In genomic region chr18:56910237-56910636, GRCh38 we compare ENCODE assay signal across 28 cellular contexts.
"Had no signal": no experiment of that assay in that cellular context is flagged by ENCODE, and none has a peak within 500 bp of the region (broad histone marks: within the 10 kb centered on the region; RNA-seq: fewer than 3 reads in every experiment).

No MANE protein-coding gene starts in this region.

- H3K9me3 ChIP-seq: lower lobe of right lung, pancreas, prostate gland, sigmoid colon, spleen, testis, thyroid gland, transverse colon, upper lobe of left lung, vagina had no signal

- H3K27me3 ChIP-seq: pancreas, sigmoid colon, spleen, testis, thyroid gland, transverse colon, upper lobe of left lung, vagina had no signal

- H3K4me3 ChIP-seq: lower lobe of right lung, pancreas, prostate gland, sigmoid colon, spleen, testis, thyroid gland, transverse colon, upper lobe of left lung, vagina had no signal

- ATAC-seq: left lobe of liver; left ventricle myocardium superior; lower lobe of right lung; naive thymus-derived CD8-positive, alpha-beta T cell; right cardiac atrium; stimulated activated memory B cell treated with anti-CD40 and anti-IgM and Interleukin-4, amounts not matched to agents 10 μg/mL and 1 μg/mL and 100 μg/mL, for 72 hours; stimulated activated naive CD8-positive, alpha-beta T cell treated with anti-CD3 and anti-CD28 coated beads, Interleukin-15, amount 100 ng/mL, for 72 hours had no signal

- H3K4me1 ChIP-seq: lower lobe of right lung, prostate gland, sigmoid colon, spleen, testis, thyroid gland, transverse colon, upper lobe of left lung, vagina had no signal

- H3K36me3 ChIP-seq: lower lobe of right lung, pancreas, prostate gland, sigmoid colon, thyroid gland, transverse colon, upper lobe of left lung, vagina had no signal

- FAIRE-seq: keratinocyte, pancreas, small intestine had no signal

- DNase-seq: hypothalamus; immature natural killer cell; kidney glomerular epithelial cell; left cardiac atrium; left ventricle myocardium superior; lower lobe of right lung; mammary epithelial cell; naive thymus-derived CD8-positive, alpha-beta T cell; nucleus accumbens; pancreas; posterior cingulate gyrus; retina; right cardiac atrium; sigmoid colon; spleen; stimulated activated CD4-positive, alpha-beta T cell treated with anti-CD3 and anti-CD28 coated beads, Interleukin-4, amount 100 ng/mL, for 24 hours; stimulated activated naive CD4-positive, alpha-beta T cell treated with Interleukin-2 at 50 U/mL for 16 hours; stimulated activated naive CD8-positive, alpha-beta T cell treated with anti-CD3 and anti-CD28 coated beads, Interleukin-15, amount 100 ng/mL, for 72 hours; testis; thyroid gland; transverse colon; upper lobe of left lung had no signal

- H3K27ac ChIP-seq: lower lobe of right lung, pancreas, prostate gland, sigmoid colon, spleen, testis, thyroid gland, transverse colon, upper lobe of left lung, vagina had no signal
